10 cellular contexts compared by ENCODE assay signal in the genomic region with DNA sequence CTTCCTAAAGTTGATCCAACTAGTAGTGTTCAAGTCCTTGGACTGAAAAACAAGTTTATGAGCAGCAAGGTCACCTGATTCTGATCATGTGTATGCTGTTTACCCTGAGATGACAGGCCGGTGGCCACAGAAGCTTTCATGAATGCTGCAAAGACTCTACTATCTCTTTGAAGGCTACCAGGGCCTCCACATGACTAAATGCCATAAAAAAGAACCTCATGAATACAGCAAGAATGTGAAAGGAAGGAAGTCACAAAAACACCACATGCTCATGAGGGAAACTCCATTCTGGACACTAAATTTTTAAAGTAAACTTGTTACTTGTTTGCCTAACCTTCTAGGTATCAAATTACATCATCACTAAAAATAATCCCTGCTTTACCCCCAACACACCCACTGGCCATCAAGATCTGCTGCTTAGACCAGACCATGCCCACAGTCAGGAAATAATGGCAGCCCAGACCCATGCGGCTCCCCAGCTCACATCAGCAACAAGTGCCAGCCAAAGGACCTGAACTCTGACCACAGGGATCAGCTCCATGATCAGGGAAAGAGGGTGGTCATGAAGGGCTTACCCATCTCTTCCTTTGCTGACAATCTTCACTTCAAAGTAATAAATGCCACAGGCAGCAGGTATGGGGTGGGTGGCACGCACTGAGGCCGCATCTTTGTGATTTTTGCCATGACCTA. TPM values are rescaled to one million over a fixed set of nuclear protein-coding genes. Genes with fewer than 3 reads are reported as not detected.
A peak's percentile ranks its signal among the peaks of the same experiment; 100 is the strongest.
DNase-seq lines count a peak whose midpoint lies in the region; ATAC-seq, FAIRE-seq and TF ChIP-seq lines count a peak whose summit lies in the region.
"Had no signal": no experiment of that assay in that cellular context is flagged by ENCODE, and none has a peak within 500 bp of the region (broad histone marks: within the 10 kb centered on the region; RNA-seq: fewer than 3 reads in every experiment).

No MANE protein-coding gene starts in this region.

- no peaks in the 10 kb centered on the region for H3K9me3 ChIP-seq in DOHH2 (ENCODE audit: control insufficient read depth, insufficient read depth, low read length)
- no peaks in the 10 kb centered on the region for H3K9me3 ChIP-seq in Panc1 (ENCODE audit: control insufficient read depth, insufficient read depth, low read depth, low read length)
- H3K9me3 ChIP-seq in endothelial cell of umbilical vein (replicated peaks; ENCODE audit: control insufficient read depth, insufficient read depth, low read length), result no peaks in the 10 kb centered on the region
- H3K9me3 ChIP-seq in ovary, result no peaks in the 10 kb centered on the region

- H3F3A ChIP-seq in DOHH2 (ENCODE audit: control insufficient read depth, insufficient read depth), result 0 out of 2 replicates have a peak, but pooled peaks cover 3% of the 10 kb centered on the region

- dilution Hi-C loops in endothelial cell of umbilical vein (cut with MboI; ENCODE audit: extremely low pct_ligation_motif_present, low sequenced_read_pairs), result no loop called here

- no peak for DNase-seq in Panc1 (ENCODE audit: low read depth, low spot score)
- peak; percentile 41 for DNase-seq in endothelial cell of umbilical vein (ENCODE audit: low read depth, low spot score)
- DNase-seq in ovary, result no peak
- DNase-seq in SHP77 (lab: John Stamatoyannopoulos, UW), result no peak
- DNase-seq: effector CD4-positive, alpha-beta T cell; NCI-H524 treated with DMSO at 0.1 percent for 48 hours had no signal

- no peaks in the 10 kb centered on the region for H3K9me2 ChIP-seq in DOHH2 (replicated peaks; ENCODE audit: control insufficient read depth, low read length)

- peaks cover 43% of the 10 kb centered on the region for H3K4me1 ChIP-seq in DOHH2 (ENCODE audit: control insufficient read depth, low read length)
- H3K4me1 ChIP-seq in Panc1 (ENCODE audit: control insufficient read depth, insufficient read depth, low read length), result peaks cover 9% of the 10 kb centered on the region
- peaks cover 11% of the 10 kb centered on the region for H3K4me1 ChIP-seq in endothelial cell of umbilical vein (ENCODE audit: control insufficient read depth, extremely low read depth, insufficient read depth, low read length)
- peaks cover 6% of the 10 kb centered on the region for H3K4me1 ChIP-seq in ovary (ENCODE audit: insufficient read depth)

- peak overlapping the region; percentile 94 for H3K4me3 ChIP-seq in DOHH2 (ENCODE audit: low read length)
- H3K4me3 ChIP-seq in Panc1 (ENCODE audit: low read depth in 2 of 2, low read length in 2 of 2), result peak overlapping the region; percentile 92 to 96
- H3K4me3 ChIP-seq in endothelial cell of umbilical vein (replicated peaks in 1 of 3; ENCODE audit: insufficient read depth in 1 of 3, low read depth in 1 of 3, low read length in 3 of 3), result peak overlapping the region in 2 of 3 experiments; percentile 81 to 90
- peak overlapping the region; percentile 100 for H3K4me3 ChIP-seq in ovary

- no peak for TF ChIP-seq CTCF in DOHH2 (IDR thresholded peaks at IDR 0.05; ENCODE audit: low read depth, low read length, poor library complexity, severe bottlenecking)
- no peak for TF ChIP-seq CTCF in Panc1 (IDR thresholded peaks at IDR 0.05)
- TF ChIP-seq CTCF in endothelial cell of umbilical vein (IDR thresholded peaks at IDR 0.05; ENCODE audit: extremely low read depth in 1 of 2, insufficient read depth in 1 of 2, low read depth in 1 of 2, low read length in 2 of 2), result no peak
- no peak for TF ChIP-seq CTCF in ovary (IDR thresholded peaks at IDR 0.05)

- BruUV-seq in Panc1 (replicated peaks; lab: Mats Ljungman, UMichigan), result TSS peak; percentile 86
- no TSS peak for BruUV-seq in endothelial cell of umbilical vein (replicated peaks; lab: Mats Ljungman, UMichigan)

- peak; percentile 46 for FAIRE-seq in endothelial cell of umbilical vein (lab: Jason Lieb, UNC)

- TF ChIP-seq POLR2A in endothelial cell of umbilical vein (IDR thresholded peaks at IDR 0.05; ENCODE audit: low read depth, low read length) (no peak), ovary (IDR thresholded peaks at IDR 0.05) (no peak)

- peak overlapping the region; percentile 94 for H3K4me2 ChIP-seq in DOHH2 (ENCODE audit: low read length)
- H3K4me2 ChIP-seq in endothelial cell of umbilical vein (ENCODE audit: insufficient read depth, low read length), result peak overlapping the region; percentile 66

- intact Hi-C loops in Panc1 (cut with micrococcal nuclease; ENCODE audit: unreplicated experiment) (loop anchor here (10.0 kb wide), 1 partner anchor 130 kb away; no protein-coding TSS in a partner anchor), endothelial cell of umbilical vein (cut with micrococcal nuclease) (loop anchor here (10.0 kb wide), 1 partner anchor 280 kb away; the partner anchor contains the start of gene RIPOR1), ovary (cut with DNase I) (loop anchor here in 1 of 4 donors (10.0 kb wide), 1 partner anchor 130 kb away; no protein-coding TSS in a partner anchor)

- H2AFZ ChIP-seq in endothelial cell of umbilical vein (ENCODE audit: low read depth, low read length), result no peak overlapping the region

- H3K9me1 ChIP-seq in endothelial cell of umbilical vein (replicated peaks; ENCODE audit: control insufficient read depth, extremely low read depth, insufficient read depth, low read length), result no peaks in the 10 kb centered on the region

- no peak for TF ChIP-seq EP300 in ovary (IDR thresholded peaks at IDR 0.05)

- POLR2A ChIA-PET in Panc1 (lab: Charles Lee) (interaction anchor here (0.7 kb wide), 1 partner anchor 39 kb away, joined by 3 read pairs; no protein-coding TSS in a partner anchor), endothelial cell of umbilical vein (lab: Charles Lee) (no interaction called here)

- H4K20me1 ChIP-seq in DOHH2 (ENCODE audit: control insufficient read depth, insufficient read depth, low read depth, low read length) (no peaks in the 10 kb centered on the region), endothelial cell of umbilical vein (replicated peaks; ENCODE audit: control insufficient read depth, extremely low read depth, insufficient read depth, low read length) (no peaks in the 10 kb centered on the region)

- H3K36me3 ChIP-seq in DOHH2 (ENCODE audit: control insufficient read depth, low read length) (peaks cover 31% of the 10 kb centered on the region), Panc1 (ENCODE audit: control insufficient read depth, insufficient read depth, low read length) (no peaks in the 10 kb centered on the region; the same call in 1 of the 2 replicates), endothelial cell of umbilical vein (ENCODE audit: control insufficient read depth in 2 of 2, extremely low read depth in 1 of 2, insufficient read depth in 2 of 2, low read length in 2 of 2) (peaks cover 0 to 9% of the 10 kb centered on the region in 2 experiments), ovary (no peaks in the 10 kb centered on the region)

- ATAC-seq in Panc1 (no peak), GM21619 (IDR thresholded peaks at IDR 0.05; ENCODE audit: unreplicated experiment) (no peak), GM19324 (IDR thresholded peaks at IDR 0.05; ENCODE audit: low FRiP score, unreplicated experiment) (no peak), HG03139 (IDR thresholded peaks at IDR 0.05; ENCODE audit: unreplicated experiment) (no peak)

- in situ Hi-C loops in Panc1 (cut with HindIII; ENCODE audit: low pct_unique_long_range_greater_than_20kb, low sequenced_read_pairs), result no loop called here

- WGBS in ovary, 3 donors, result 76 to 90% (median 82%) methylated on average over 4 of the region's 4 CpGs

- peak overlapping the region; percentile 89 for H3K9ac ChIP-seq in endothelial cell of umbilical vein (replicated peaks; ENCODE audit: extremely low read depth, insufficient read depth, low read length)

- H3K27me3 ChIP-seq in DOHH2 (ENCODE audit: control insufficient read depth, low read length) (no peaks in the 10 kb centered on the region), Panc1 (ENCODE audit: control insufficient read depth, insufficient read depth, low read length) (no peaks in the 10 kb centered on the region), endothelial cell of umbilical vein (ENCODE audit: control insufficient read depth in 2 of 2, insufficient read depth in 2 of 2, low read length in 2 of 2) (no peaks in the 10 kb centered on the region), ovary (no peaks in the 10 kb centered on the region)

- H3K27ac ChIP-seq in DOHH2 (ENCODE audit: low read depth, low read length), result no peak overlapping the region
- peak overlapping the region; percentile 85 for H3K27ac ChIP-seq in Panc1 (ENCODE audit: low read length)
- no peak overlapping the region for H3K27ac ChIP-seq in endothelial cell of umbilical vein (ENCODE audit: insufficient read depth, low read depth, low read length)
- no peak overlapping the region for H3K27ac ChIP-seq in ovary

- peaks cover 51% of the 10 kb centered on the region for H3K79me2 ChIP-seq in DOHH2 (ENCODE audit: control insufficient read depth, low read length)
- H3K79me2 ChIP-seq in endothelial cell of umbilical vein (ENCODE audit: control insufficient read depth, insufficient read depth, low read length), result peaks cover 46% of the 10 kb centered on the region

- CTCF ChIA-PET in Panc1 (lab: Charles Lee), result no interaction called here
- CTCF ChIA-PET in endothelial cell of umbilical vein (lab: Charles Lee), result interaction anchor here (0.5 kb wide), 1 partner anchor 11 kb away, joined by 4 read pairs; no protein-coding TSS in a partner anchor

RNA-seq across cellular contexts. Expression of gene RANBP10, which starts 1.4 kb away (rescaled TPM):
- total RNA-seq in Panc1 (2021; ENCODE audit: unreplicated experiment) (13.4 TPM), endothelial cell of umbilical vein (20.6 and 25.6 TPM in 2 replicates), ovary (10 to 100 TPM in 6 of 7 donors, 1 to 10 TPM in 1; 8.3 to 19.6 (median 17.1) TPM)
- 13.4 TPM for polyA plus RNA-seq in Panc1 (2012; ENCODE audit: insufficient read length)
- polyA plus RNA-seq in endothelial cell of umbilical vein (28.3 and 28.8 TPM in 2 replicates), ovary (10 to 100 TPM; 13.0 to 15.5 TPM)
- 16.6 and 17.2 TPM in 2 replicates for polyA plus RNA-seq in endothelial cell of umbilical vein (2011; cell fraction: cytosol; rRNA removed)
- 62.4 and 65.0 TPM in 2 replicates for polyA plus RNA-seq in endothelial cell of umbilical vein (2011; cell fraction: nucleus; rRNA removed)
- polyA plus RNA-seq in endothelial cell of umbilical vein (2012), result 15.2 and 15.6 TPM in 2 replicates
- polyA minus RNA-seq in endothelial cell of umbilical vein, result 39.8 and 43.8 TPM in 2 replicates
- 7.4 TPM for polyA minus RNA-seq in endothelial cell of umbilical vein (2011; cell fraction: cytosol; rRNA and poly(A)+ RNA removed)
- polyA minus RNA-seq in endothelial cell of umbilical vein (2011; cell fraction: nucleus; rRNA and poly(A)+ RNA removed), result 22.9 and 25.6 TPM in 2 replicates

RNA-seq across cellular contexts. Expression of gene TSNAXIP1, which starts 1.7 kb away (rescaled TPM):
- 1.6 TPM for total RNA-seq in Panc1 (2021; ENCODE audit: unreplicated experiment)
- polyA plus RNA-seq in Panc1 (2012; ENCODE audit: insufficient read length), result 2.5 TPM
- 0.95 and 1.0 TPM in 2 replicates for total RNA-seq in endothelial cell of umbilical vein
- polyA plus RNA-seq in endothelial cell of umbilical vein, result 1.0 and 1.2 TPM in 2 replicates
- 0.32 and 0.79 TPM in 2 replicates for polyA plus RNA-seq in endothelial cell of umbilical vein (2011; cell fraction: cytosol; rRNA removed)
- 16.7 and 17.7 TPM in 2 replicates for polyA plus RNA-seq in endothelial cell of umbilical vein (2011; cell fraction: nucleus; rRNA removed)
- 0.79 and 0.88 TPM in 2 replicates for polyA plus RNA-seq in endothelial cell of umbilical vein (2012)
- 0.62 and 1.2 TPM in 2 replicates for polyA minus RNA-seq in endothelial cell of umbilical vein
- polyA minus RNA-seq in endothelial cell of umbilical vein (2011; cell fraction: cytosol; rRNA and poly(A)+ RNA removed), result not detected
- polyA minus RNA-seq in endothelial cell of umbilical vein (2011; cell fraction: nucleus; rRNA and poly(A)+ RNA removed), result 0.38 and 1.7 TPM in 2 replicates
- 10 to 100 TPM in 1 of 7 donors, 1 to 10 TPM in 6; 2.4 to 13.1 (median 3.2) TPM for total RNA-seq in ovary
- 1 to 10 TPM; 2.7 to 3.7 TPM for polyA plus RNA-seq in ovary

RNA-seq across cellular contexts. Expression of gene THAP11, which starts 37.1 kb away (rescaled TPM):
- 27.3 TPM for total RNA-seq in Panc1 (2021; ENCODE audit: unreplicated experiment)
- 31.5 TPM for polyA plus RNA-seq in Panc1 (2012; ENCODE audit: insufficient read length)
- 22.6 and 24.0 TPM in 2 replicates for total RNA-seq in endothelial cell of umbilical vein
- 25.9 and 27.5 TPM in 2 replicates for polyA plus RNA-seq in endothelial cell of umbilical vein
- polyA plus RNA-seq in endothelial cell of umbilical vein (2011; cell fraction: cytosol; rRNA removed), result 23.3 and 26.1 TPM in 2 replicates
- 9.1 and 9.6 TPM in 2 replicates for polyA plus RNA-seq in endothelial cell of umbilical vein (2011; cell fraction: nucleus; rRNA removed)
- polyA plus RNA-seq in endothelial cell of umbilical vein (2012), result 19.6 and 20.1 TPM in 2 replicates
- 17.4 and 21.1 TPM in 2 replicates for polyA minus RNA-seq in endothelial cell of umbilical vein
- 32.5 TPM for polyA minus RNA-seq in endothelial cell of umbilical vein (2011; cell fraction: cytosol; rRNA and poly(A)+ RNA removed)
- polyA minus RNA-seq in endothelial cell of umbilical vein (2011; cell fraction: nucleus; rRNA and poly(A)+ RNA removed), result 3.2 and 4.6 TPM in 2 replicates
- total RNA-seq in ovary, result 10 to 100 TPM; 31.0 to 59.7 (median 46.6) TPM
- 10 to 100 TPM; 17.3 to 30.6 TPM for polyA plus RNA-seq in ovary

RNA-seq across cellular contexts. Expression of gene NUTF2, which starts 41.7 kb away (rescaled TPM):
- 119 TPM for total RNA-seq in Panc1 (2021; ENCODE audit: unreplicated experiment)
- polyA plus RNA-seq in Panc1 (2012; ENCODE audit: insufficient read length), result 166 TPM
- total RNA-seq in endothelial cell of umbilical vein, result 199 and 208 TPM in 2 replicates
- polyA plus RNA-seq in endothelial cell of umbilical vein, result 273 and 425 TPM in 2 replicates
- polyA plus RNA-seq in endothelial cell of umbilical vein (2011; cell fraction: cytosol; rRNA removed), result 422 and 462 TPM in 2 replicates
- polyA plus RNA-seq in endothelial cell of umbilical vein (2011; cell fraction: nucleus; rRNA removed), result 203 and 229 TPM in 2 replicates
- 317 and 338 TPM in 2 replicates for polyA plus RNA-seq in endothelial cell of umbilical vein (2012)
- polyA minus RNA-seq in endothelial cell of umbilical vein, result 350 and 402 TPM in 2 replicates
- polyA minus RNA-seq in endothelial cell of umbilical vein (2011; cell fraction: cytosol; rRNA and poly(A)+ RNA removed), result 183 TPM
- 67.7 and 85.7 TPM in 2 replicates for polyA minus RNA-seq in endothelial cell of umbilical vein (2011; cell fraction: nucleus; rRNA and poly(A)+ RNA removed)
- total RNA-seq in ovary, result 10 to 100 TPM; 35.9 to 98.1 (median 67.8) TPM
- polyA plus RNA-seq in ovary, result 100 to 1,000 TPM in 1 of 2 donors, 10 to 100 TPM in 1; 67.6 to 105 TPM

RNA-seq across cellular contexts. Expression of gene CENPT, which starts 42.5 kb away (rescaled TPM):
- total RNA-seq in Panc1 (2021; ENCODE audit: unreplicated experiment) (43.4 TPM), endothelial cell of umbilical vein (57.5 and 60.3 TPM in 2 replicates), ovary (10 to 100 TPM; 35.8 to 44.9 (median 42.0) TPM)
- 27.6 TPM for polyA plus RNA-seq in Panc1 (2012; ENCODE audit: insufficient read length)
- polyA plus RNA-seq in endothelial cell of umbilical vein (61.3 and 70.3 TPM in 2 replicates), ovary (10 to 100 TPM; 18.4 to 57.4 TPM)
- 29.6 and 37.1 TPM in 2 replicates for polyA plus RNA-seq in endothelial cell of umbilical vein (2011; cell fraction: cytosol; rRNA removed)
- 432 and 495 TPM in 2 replicates for polyA plus RNA-seq in endothelial cell of umbilical vein (2011; cell fraction: nucleus; rRNA removed)
- 43.0 and 54.3 TPM in 2 replicates for polyA plus RNA-seq in endothelial cell of umbilical vein (2012)
- 28.7 and 40.5 TPM in 2 replicates for polyA minus RNA-seq in endothelial cell of umbilical vein
- polyA minus RNA-seq in endothelial cell of umbilical vein (2011; cell fraction: cytosol; rRNA and poly(A)+ RNA removed), result 19.8 TPM
- 39.4 and 54.5 TPM in 2 replicates for polyA minus RNA-seq in endothelial cell of umbilical vein (2011; cell fraction: nucleus; rRNA and poly(A)+ RNA removed)
